ENCODE assay signal across 18 cellular contexts in the genomic region with DNA sequence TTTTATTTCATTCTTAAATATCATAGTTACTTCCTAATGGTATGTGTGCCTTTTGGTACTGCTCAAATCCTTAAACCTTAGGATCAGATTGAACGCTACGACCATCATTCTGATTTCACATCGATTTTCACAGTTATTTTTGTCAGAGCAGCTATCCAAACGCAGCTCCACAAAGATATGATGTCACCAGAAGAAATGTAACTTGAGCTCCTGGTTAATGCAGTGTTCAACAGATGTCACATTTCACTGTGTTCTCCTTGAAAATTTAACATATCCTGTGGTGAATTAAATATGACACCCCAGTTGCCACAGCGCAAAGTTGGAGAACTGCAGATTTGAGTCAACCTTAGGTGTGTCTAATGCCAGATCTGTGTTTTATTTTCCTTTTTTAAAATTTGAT.
"Had no signal": no experiment of that assay in that cellular context is flagged by ENCODE, and none has a peak within 500 bp of the region (broad histone marks: within the 10 kb centered on the region; RNA-seq: fewer than 3 reads in every experiment).

No MANE protein-coding gene starts in this region.

- H3K9me3 ChIP-seq: left ventricle myocardium inferior, spleen, upper lobe of right lung had no signal

- H3K4me3 ChIP-seq: coronary artery, left ventricle myocardium inferior, spleen, upper lobe of right lung had no signal

- DNase-seq: activated CD4-positive, alpha-beta T cell treated with anti-CD3 and anti-CD28 coated beads, Interleukin-2, amount 10 ng/mL, durations not matched to agents 7 days and 5 days; activated CD4-positive, CD25-positive, alpha-beta regulatory T cell treated with anti-CD3 and anti-CD28 coated beads, Interleukin-2, amount 50 U/mL, for 72 hours; activated CD8-positive, alpha-beta T cell treated with anti-CD3 and anti-CD28 coated beads, Interleukin-2, amount 10 ng/mL, durations not matched to agents 7 days and 5 days; activated gamma-delta T cell; activated naive CD4-positive, alpha-beta T cell treated with anti-CD3 and anti-CD28 coated beads, Interleukin-2, amount 50 U/mL, for 16 hours; activated naive CD8-positive, alpha-beta T cell treated with anti-CD3 and anti-CD28 coated beads, Interleukin-2, amount 50 U/mL, for 24 hours; cerebellar nuclear complex; endodermal cell; left ventricle myocardium inferior; naive thymus-derived CD4-positive, alpha-beta T cell; occipital lobe; retina; spleen; stimulated activated CD4-positive, alpha-beta T cell treated with anti-CD3 and anti-CD28 coated beads, Interleukin-4, amount 100 ng/mL, for 24 hours; stimulated activated naive CD8-positive, alpha-beta T cell treated with anti-CD3 and anti-CD28 coated beads, Interleukin-15, Interleukin-2, amounts not matched to agents 100 U/mL and 50 U/mL, for 24 hours; upper lobe of right lung had no signal

- ATAC-seq: activated CD8-positive, alpha-beta T cell treated with anti-CD3 and anti-CD28 coated beads, Interleukin-2, amount 10 ng/mL, durations not matched to agents 7 days and 5 days; activated naive CD8-positive, alpha-beta T cell treated with anti-CD3 and anti-CD28 coated beads, Interleukin-2, amount 50 U/mL, for 24 hours; naive thymus-derived CD4-positive, alpha-beta T cell; stimulated activated naive CD8-positive, alpha-beta T cell treated with anti-CD3 and anti-CD28 coated beads, Interleukin-15, Interleukin-2, amounts not matched to agents 100 U/mL and 50 U/mL, for 24 hours; upper lobe of right lung had no signal

- H3K4me1 ChIP-seq: upper lobe of right lung had no signal

- H3K27me3 ChIP-seq: spleen, upper lobe of right lung had no signal

- H3K27ac ChIP-seq: coronary artery, left ventricle myocardium inferior, upper lobe of right lung, VCaP had no signal
